33 cellular contexts compared by ENCODE assay signal in genomic region chr19:37563518-37563917, GRCh38.
"Had no signal": no experiment of that assay in that cellular context is flagged by ENCODE, and none has a peak within 500 bp of the region (broad histone marks: within the 10 kb centered on the region; RNA-seq: fewer than 3 reads in every experiment).

No MANE protein-coding gene starts in this region.

- DNase-seq: activated CD4-positive, alpha-beta memory T cell treated with anti-CD3 and anti-CD28 coated beads for 36 hours; activated CD4-positive, alpha-beta T cell treated with anti-CD3 and anti-CD28 coated beads for 36 hours; activated CD4-positive, alpha-beta T cell treated with anti-CD3 and anti-CD28 coated beads, Interleukin-2, amount 10 ng/mL, durations not matched to agents 24 days and 14 days; activated CD4-positive, CD25-positive, alpha-beta regulatory T cell; activated CD4-positive, CD25-positive, alpha-beta regulatory T cell treated with anti-CD3 and anti-CD28 coated beads, Interleukin-2, amount 50 U/mL, for 72 hours; activated CD8-positive, alpha-beta memory T cell treated with anti-CD3 and anti-CD28 coated beads, Interleukin-2, amount 50 U/mL, for 48 hours; activated CD8-positive, alpha-beta T cell treated with anti-CD3 and anti-CD28 coated beads, Interleukin-2, amount 10 ng/mL, durations not matched to agents 7 days and 5 days; activated gamma-delta T cell; activated naive CD4-positive, alpha-beta T cell; activated naive CD4-positive, alpha-beta T cell treated with anti-CD3 and anti-CD28 coated beads, Interleukin-2, amount 10 ng/mL, durations not matched to agents 7 days and 5 days; activated naive CD8-positive, alpha-beta T cell treated with anti-CD3 and anti-CD28 coated beads, Interleukin-2, amount 10 ng/mL, durations not matched to agents 7 days and 5 days; activated T-cell treated with anti-CD3 and anti-CD28 coated beads for 4 hours; activated T-cell treated with anti-CD3 and anti-CD28 coated beads, Interleukin-2, amount 50 U/mL, for 24 hours; activated T-cell treated with anti-CD3 and anti-CD28 coated beads, Interleukin-2, amount 50 U/mL, for 72 hours; amniotic stem cell; anterior cingulate cortex; brain microvascular endothelial cell; cortex of kidney; dermis blood vessel endothelial cell; effector CD4-positive, alpha-beta T cell; effector memory CD8-positive, alpha-beta T cell; foreskin fibroblast; head of caudate nucleus; T-helper 1 cell; T-helper 17 cell had no signal

- H3K4me1 Mint-ChIP-seq: activated CD4-positive, alpha-beta T cell treated with anti-CD3 and anti-CD28 coated beads for 36 hours; activated CD4-positive, alpha-beta T cell treated with anti-CD3 and anti-CD28 coated beads, Interleukin-2, amount 10 ng/mL, durations not matched to agents 24 days and 14 days; activated naive CD4-positive, alpha-beta T cell treated with anti-CD3 and anti-CD28 coated beads, Interleukin-2, amount 10 ng/mL, durations not matched to agents 7 days and 5 days; activated naive CD8-positive, alpha-beta T cell treated with anti-CD3 and anti-CD28 coated beads, Interleukin-2, amount 10 ng/mL, durations not matched to agents 7 days and 5 days; central memory CD8-positive, alpha-beta T cell; T-helper 17 cell had no signal

- H3K27ac Mint-ChIP-seq: activated CD4-positive, alpha-beta memory T cell treated with anti-CD3 and anti-CD28 coated beads for 36 hours; activated CD4-positive, alpha-beta T cell treated with anti-CD3 and anti-CD28 coated beads for 36 hours; activated CD4-positive, alpha-beta T cell treated with anti-CD3 and anti-CD28 coated beads, Interleukin-2, amount 10 ng/mL, durations not matched to agents 24 days and 14 days; activated CD8-positive, alpha-beta T cell treated with anti-CD3 and anti-CD28 coated beads, Interleukin-2, amount 10 ng/mL, durations not matched to agents 7 days and 5 days; activated naive CD4-positive, alpha-beta T cell treated with anti-CD3 and anti-CD28 coated beads, Interleukin-2, amount 10 ng/mL, durations not matched to agents 7 days and 5 days; activated naive CD4-positive, alpha-beta T cell treated with anti-CD3 and anti-CD28 coated beads, Interleukin-2, amount 50 U/mL, for 72 hours; activated naive CD8-positive, alpha-beta T cell treated with anti-CD3 and anti-CD28 coated beads, Interleukin-2, amount 10 ng/mL, durations not matched to agents 7 days and 5 days; activated T-cell treated with anti-CD3 and anti-CD28 coated beads, Interleukin-2, amount 50 U/mL, for 24 hours; activated T-cell treated with anti-CD3 and anti-CD28 coated beads, Interleukin-2, amount 50 U/mL, for 72 hours; effector memory CD8-positive, alpha-beta T cell; T-helper 17 cell; T-helper 2 cell treated with Interferon-gamma antibody and Interleukin-4, amounts not matched to agents 5 μg/mL and 100 μg/mL, for 36 hours had no signal

- ATAC-seq: activated CD4-positive, alpha-beta T cell treated with anti-CD3 and anti-CD28 coated beads for 36 hours; activated CD8-positive, alpha-beta T cell treated with anti-CD3 and anti-CD28 coated beads, Interleukin-2, amount 10 ng/mL, durations not matched to agents 7 days and 5 days; activated naive CD4-positive, alpha-beta T cell treated with anti-CD3 and anti-CD28 coated beads, Interleukin-2, amount 50 U/mL, for 72 hours; activated T-cell treated with anti-CD3 and anti-CD28 coated beads, Interleukin-2, amount 50 U/mL, for 72 hours; effector memory CD8-positive, alpha-beta T cell; T-helper 17 cell had no signal

- FAIRE-seq: astrocyte, bronchial epithelial cell, endometrium, frontal cortex had no signal

- H3K27me3 Mint-ChIP-seq: activated CD4-positive, alpha-beta memory T cell treated with anti-CD3 and anti-CD28 coated beads for 36 hours; activated CD4-positive, alpha-beta T cell treated with anti-CD3 and anti-CD28 coated beads for 36 hours; activated CD4-positive, alpha-beta T cell treated with anti-CD3 and anti-CD28 coated beads, Interleukin-2, amount 10 ng/mL, durations not matched to agents 24 days and 14 days; activated naive CD4-positive, alpha-beta T cell treated with anti-CD3 and anti-CD28 coated beads, Interleukin-2, amount 10 ng/mL, durations not matched to agents 7 days and 5 days; activated naive CD8-positive, alpha-beta T cell treated with anti-CD3 and anti-CD28 coated beads, Interleukin-2, amount 10 ng/mL, durations not matched to agents 7 days and 5 days; activated T-cell treated with anti-CD3 and anti-CD28 coated beads, Interleukin-2, amount 50 U/mL, for 24 hours; central memory CD8-positive, alpha-beta T cell; effector memory CD8-positive, alpha-beta T cell; T-helper 17 cell had no signal

- H3K4me3 Mint-ChIP-seq: activated CD4-positive, alpha-beta memory T cell treated with anti-CD3 and anti-CD28 coated beads for 36 hours; activated CD4-positive, alpha-beta T cell treated with anti-CD3 and anti-CD28 coated beads for 36 hours; activated CD4-positive, alpha-beta T cell treated with anti-CD3 and anti-CD28 coated beads, Interleukin-2, amount 10 ng/mL, durations not matched to agents 24 days and 14 days; activated CD8-positive, alpha-beta T cell treated with anti-CD3 and anti-CD28 coated beads, Interleukin-2, amount 10 ng/mL, durations not matched to agents 7 days and 5 days; activated naive CD4-positive, alpha-beta T cell treated with anti-CD3 and anti-CD28 coated beads, Interleukin-2, amount 10 ng/mL, durations not matched to agents 7 days and 5 days; activated naive CD8-positive, alpha-beta T cell treated with anti-CD3 and anti-CD28 coated beads, Interleukin-2, amount 10 ng/mL, durations not matched to agents 7 days and 5 days; activated T-cell treated with anti-CD3 and anti-CD28 coated beads, Interleukin-2, amount 50 U/mL, for 24 hours; activated T-cell treated with anti-CD3 and anti-CD28 coated beads, Interleukin-2, amount 50 U/mL, for 72 hours; central memory CD8-positive, alpha-beta T cell; effector memory CD8-positive, alpha-beta T cell; T-helper 17 cell; T-helper 2 cell treated with Interferon-gamma antibody and Interleukin-4, amounts not matched to agents 5 μg/mL and 100 μg/mL, for 36 hours had no signal

- H3K27me3 ChIP-seq: brain microvascular endothelial cell had no signal

- H3K27ac ChIP-seq: brain microvascular endothelial cell, epithelial cell of prostate had no signal
